In the genomic region with DNA sequence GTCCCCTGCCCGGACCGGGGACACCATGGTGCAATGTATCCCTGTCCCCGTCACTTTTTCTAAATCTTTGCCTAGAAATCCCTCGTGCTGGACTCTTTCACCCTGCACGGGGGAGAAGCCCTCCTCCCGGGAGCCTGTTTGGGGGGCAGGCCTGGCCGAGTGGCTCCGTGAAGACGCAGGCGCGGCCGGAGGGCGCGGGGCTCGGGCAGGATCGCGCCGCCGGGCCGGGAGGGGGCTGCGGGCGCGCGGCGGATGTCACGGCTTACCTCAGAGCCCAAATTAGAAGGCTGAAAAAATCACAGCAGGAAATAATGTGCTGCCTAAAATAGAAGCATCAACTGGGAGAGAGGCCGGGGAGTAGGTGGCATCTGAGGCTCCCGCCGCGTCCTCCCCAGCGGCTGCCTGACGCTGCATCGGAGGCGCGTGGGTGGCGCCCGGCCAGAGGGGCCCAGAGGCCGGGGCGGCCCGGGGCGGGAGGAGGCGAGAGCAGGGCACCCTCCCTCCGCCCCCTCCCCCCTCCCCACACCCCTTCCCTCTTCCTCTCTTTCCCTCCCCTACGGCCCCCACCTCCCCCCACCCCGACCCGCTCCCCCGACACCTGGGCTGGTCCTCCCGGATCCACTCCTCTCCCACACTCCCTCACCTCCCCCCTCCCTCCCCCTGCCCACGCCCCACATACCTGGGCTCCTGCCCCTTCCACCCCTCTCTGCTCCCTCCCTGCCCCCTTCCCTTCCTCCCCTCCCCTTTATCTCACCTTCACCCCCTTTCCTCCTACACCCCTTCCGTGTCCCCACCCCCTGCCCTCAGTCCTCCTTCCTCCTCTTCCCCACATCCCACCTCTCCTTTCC, we compare ENCODE assay signal across 8 cellular contexts. TPM values are rescaled to one million over a fixed set of nuclear protein-coding genes. Genes with fewer than 3 reads are reported as not detected.
A peak's percentile ranks its signal among the peaks of the same experiment; 100 is the strongest.
DNase-seq lines count a peak whose midpoint lies in the region; ATAC-seq and TF ChIP-seq lines count a peak whose summit lies in the region.

No MANE protein-coding gene starts in this region.

- no peak overlapping the region for H3K27ac Mint-ChIP-seq in naive thymus-derived CD4-positive, alpha-beta T cell

- POLR2A ChIA-PET in naive thymus-derived CD4-positive, alpha-beta T cell (lab: Charles Lee) = no interaction called here

- ATAC-seq in naive thymus-derived CD4-positive, alpha-beta T cell = peak; percentile 73
- ATAC-seq in upper lobe of left lung (ENCODE audit: low FRiP score in 2 of 2) (peak in 1 of 2 donors; percentile 69), GM21360 (IDR thresholded peaks at IDR 0.05; ENCODE audit: unreplicated experiment) (no peak)

- no peak for TF ChIP-seq CTCF in esophagus squamous epithelium (IDR thresholded peaks at IDR 0.05)
- TF ChIP-seq CTCF in upper lobe of left lung (IDR thresholded peaks at IDR 0.05) = no peak

- TF ChIP-seq EP300 in upper lobe of left lung (IDR thresholded peaks at IDR 0.05) = peak in 2 of 4 donors; percentile 36 to 58

- H3K9me3 ChIP-seq in esophagus squamous epithelium = no peaks in the 10 kb centered on the region
- no peaks in the 10 kb centered on the region for H3K9me3 ChIP-seq in naive thymus-derived CD4-positive, alpha-beta T cell (ENCODE audit: control insufficient read depth in 2 of 3, low read length in 3 of 3)
- no peaks in the 10 kb centered on the region for H3K9me3 ChIP-seq in upper lobe of left lung

- peaks cover 9 to 21% (median 12%) of the 10 kb centered on the region in 5 donors for H3K27me3 Mint-ChIP-seq in naive thymus-derived CD4-positive, alpha-beta T cell

- H3K36me3 ChIP-seq in esophagus squamous epithelium (no peaks in the 10 kb centered on the region), upper lobe of left lung (no peaks in the 10 kb centered on the region)
- H3K36me3 ChIP-seq in naive thymus-derived CD4-positive, alpha-beta T cell (ENCODE audit: control insufficient read depth in 2 of 3, insufficient read depth in 3 of 3, low read length in 3 of 3) = no peaks in the 10 kb centered on the region

- WGBS in esophagus squamous epithelium, 2 donors = 0 to 29% methylated on average over 4 to 17 of the region's 50 CpGs
- 4 to 6% methylated on average over 25 to 35 of the region's 50 CpGs for WGBS in upper lobe of left lung, 2 donors

- TF ChIP-seq POLR2A in esophagus squamous epithelium (IDR thresholded peaks at IDR 0.05) (peak in 1 of 4 donors; percentile 36), upper lobe of left lung (IDR thresholded peaks at IDR 0.05) (peak in 1 of 4 donors; percentile 52)

- H3K9me3 Mint-ChIP-seq in naive thymus-derived CD4-positive, alpha-beta T cell = no peaks in the 10 kb centered on the region

- H3K4me3 Mint-ChIP-seq in naive thymus-derived CD4-positive, alpha-beta T cell = peak overlapping the region in 8 of 10 donors; percentile 52 to 79 (median 62)

- no peaks in the 10 kb centered on the region for H3K36me3 Mint-ChIP-seq in naive thymus-derived CD4-positive, alpha-beta T cell

- H3K4me1 ChIP-seq in esophagus squamous epithelium = peaks cover 17 to 64% (median 29%) of the 10 kb centered on the region in 3 donors
- peaks cover 3 to 19% of the 10 kb centered on the region in 2 donors for H3K4me1 ChIP-seq in naive thymus-derived CD4-positive, alpha-beta T cell (ENCODE audit: control insufficient read depth in 2 of 2, insufficient read depth in 2 of 2, low read length in 2 of 2)
- peaks cover 12 to 31% (median 22%) of the 10 kb centered on the region in 4 donors for H3K4me1 ChIP-seq in upper lobe of left lung

- H3K4me1 Mint-ChIP-seq in naive thymus-derived CD4-positive, alpha-beta T cell = peaks cover 15 to 33% (median 23%) of the 10 kb centered on the region in 7 donors

- H3K27ac ChIP-seq in esophagus squamous epithelium (peak overlapping the region; percentile 54 to 74 (median 65)), upper lobe of left lung (peak overlapping the region; percentile 68 to 85 (median 76))
- no peak overlapping the region for H3K27ac ChIP-seq in naive thymus-derived CD4-positive, alpha-beta T cell (ENCODE audit: low read depth, low read length)

- peak; percentile 74 for DNase-seq in activated effector memory CD4-positive, alpha-beta T cell treated with anti-CD3 and anti-CD28 coated beads, Interleukin-2, amount 50 U/mL, for 16 hours
- no peak for DNase-seq in activated effector memory CD4-positive, alpha-beta T cell treated with Interleukin-2 at 50 U/mL for 16 hours
- DNase-seq in activated CD8-positive, alpha-beta memory T cell treated with anti-CD3 and anti-CD28 coated beads, Interleukin-2, amount 50 U/mL, for 1 hour (ENCODE audit: extremely low read depth) = peak; percentile 5
- DNase-seq in esophagus squamous epithelium (lab: John Stamatoyannopoulos, UW) = no peak
- peak; percentile 22 to 66 (median 54) for DNase-seq in naive thymus-derived CD4-positive, alpha-beta T cell
- DNase-seq in upper lobe of left lung = peak in 1 of 2 donors; percentile 91
- no peak for DNase-seq in NCI-H2029 treated with DMSO at 0.1 percent for 48 hours (lab: John Stamatoyannopoulos, UW)

- intact Hi-C loops in esophagus squamous epithelium (cut with DNase I) = loop anchor here (10.0 kb wide), 1 partner anchor 679 kb away; a partner anchor contains a TSS
- intact Hi-C loops in naive thymus-derived CD4-positive, alpha-beta T cell (cut with micrococcal nuclease) = loop anchor here in 1 of 2 donors (1.0 to 5.0 kb wide), 2 partner anchors 12 to 57 kb away; a partner anchor contains a TSS

- H3K4me3 ChIP-seq in esophagus squamous epithelium = peak overlapping the region; percentile 21 to 69 (median 46)
- peak overlapping the region; percentile 48 for H3K4me3 ChIP-seq in naive thymus-derived CD4-positive, alpha-beta T cell (ENCODE audit: low read length)
- peak overlapping the region in 3 of 4 donors; percentile 40 to 52 (median 47) for H3K4me3 ChIP-seq in upper lobe of left lung

- H3K27me3 ChIP-seq in esophagus squamous epithelium (peaks cover 0 to 8% (median 0%) of the 10 kb centered on the region in 4 donors), upper lobe of left lung (peaks cover 0 to 11% (median 0%) of the 10 kb centered on the region in 4 donors)
- H3K27me3 ChIP-seq in naive thymus-derived CD4-positive, alpha-beta T cell (ENCODE audit: control insufficient read depth in 2 of 2, insufficient read depth in 2 of 2, low read length in 2 of 2) = no peaks in the 10 kb centered on the region

- CTCF ChIA-PET in naive thymus-derived CD4-positive, alpha-beta T cell (lab: Charles Lee) = no interaction called here

RNA-seq across cellular contexts. Expression of a gene that starts 51.9 kb away (rescaled TPM):
- total RNA-seq in esophagus squamous epithelium = 10 to 100 TPM; 15.4 to 27.0 (median 24.1) TPM
- 10 to 100 TPM; 14.7 to 27.0 (median 23.2) TPM for total RNA-seq in naive thymus-derived CD4-positive, alpha-beta T cell
- 10 to 100 TPM; 28.7 to 37.6 TPM for polyA plus RNA-seq in naive thymus-derived CD4-positive, alpha-beta T cell
- 10 to 100 TPM; 15.8 to 44.0 (median 21.6) TPM for total RNA-seq in upper lobe of left lung

RNA-seq across cellular contexts. Expression of a gene that starts 52.1 kb away (rescaled TPM):
- 10 to 100 TPM; 10.5 to 25.4 (median 14.2) TPM for total RNA-seq in esophagus squamous epithelium
- 10 to 100 TPM; 37.9 to 58.6 (median 46.5) TPM for total RNA-seq in naive thymus-derived CD4-positive, alpha-beta T cell
- polyA plus RNA-seq in naive thymus-derived CD4-positive, alpha-beta T cell = 10 to 100 TPM; 19.0 to 20.7 TPM
- total RNA-seq in upper lobe of left lung = 10 to 100 TPM; 22.2 to 70.2 (median 25.0) TPM

RNA-seq across cellular contexts. Expression of a gene that starts 56.0 kb away (rescaled TPM):
- total RNA-seq in esophagus squamous epithelium (100 to 1,000 TPM in 1 of 4 donors, 10 to 100 TPM in 3; 50.4 to 114 (median 70.9) TPM), upper lobe of left lung (100 to 1,000 TPM in 2 of 6 donors, 10 to 100 TPM in 4; 54.5 to 122 (median 72.4) TPM)
- 10 to 100 TPM; 27.3 to 39.4 (median 35.1) TPM for total RNA-seq in naive thymus-derived CD4-positive, alpha-beta T cell
- polyA plus RNA-seq in naive thymus-derived CD4-positive, alpha-beta T cell = 100 to 1,000 TPM; 201 to 233 TPM

Comparison
In these comparisons a context has a peak if more than half of its experiments do, and no peak if none do; other contexts are left out.
1. DNase-seq: peak in activated effector memory CD4-positive, alpha-beta T cell treated with anti-CD3 and anti-CD28 coated beads, Interleukin-2, amount 50 U/mL, for 16 hours (single experiment), activated CD8-positive, alpha-beta memory T cell treated with anti-CD3 and anti-CD28 coated beads, Interleukin-2, amount 50 U/mL, for 1 hour (single experiment) and naive thymus-derived CD4-positive, alpha-beta T cell (9 of 9); none in activated effector memory CD4-positive, alpha-beta T cell treated with Interleukin-2 at 50 U/mL for 16 hours (single experiment), esophagus squamous epithelium (single experiment) and NCI-H2029 treated with DMSO at 0.1 percent for 48 hours (single experiment).
2. Peak in every context shown above with its lines, with median percentiles within 50 percentile points of each other: H3K4me3 ChIP-seq.